8 cellular contexts compared by ENCODE assay signal in genomic region chr5:43066231-43066798, GRCh38. TPM values are rescaled to one million over a fixed set of nuclear protein-coding genes. Genes with fewer than 3 reads are reported as not detected.
DNase-seq lines count a peak whose midpoint lies in the region; ATAC-seq and TF ChIP-seq lines count a peak whose summit lies in the region.

No MANE protein-coding gene starts in this region.

- H3K27me3 ChIP-seq in CD4-positive, alpha-beta memory T cell (ENCODE audit: insufficient read depth, low read length) = no peaks in the 10 kb centered on the region
- H3K27me3 ChIP-seq in RWPE2 (ENCODE audit: insufficient read depth, poor library complexity, severe bottlenecking) = no peaks in the 10 kb centered on the region

- ATAC-seq in GM21360 (IDR thresholded peaks at IDR 0.05; ENCODE audit: unreplicated experiment) = peak; percentile 33
- ATAC-seq in RWPE2 (ENCODE audit: low read depth) = peak; percentile 36

- peaks cover 0 to 5% (median under 1%) of the 10 kb centered on the region in 8 donors for H3K9me3 Mint-ChIP-seq in CD4-positive, alpha-beta memory T cell
- H3K9me3 Mint-ChIP-seq in activated naive CD4-positive, alpha-beta T cell treated with anti-CD3 and anti-CD28 coated beads, Interleukin-2, amount 10 ng/mL, durations not matched to agents 7 days and 5 days = no peaks in the 10 kb centered on the region

- H3K36me3 ChIP-seq in CD4-positive, alpha-beta memory T cell (ENCODE audit: insufficient read depth, low read length) = peaks cover 6% of the 10 kb centered on the region
- H3K36me3 ChIP-seq in RWPE2 (ENCODE audit: low read depth) = peaks cover 14% of the 10 kb centered on the region

- H3K4me3 Mint-ChIP-seq in CD4-positive, alpha-beta memory T cell = peak overlapping the region; percentile 97 to 100 (median 98)
- peak overlapping the region; percentile 97 for H3K4me3 Mint-ChIP-seq in activated naive CD4-positive, alpha-beta T cell treated with anti-CD3 and anti-CD28 coated beads, Interleukin-2, amount 10 ng/mL, durations not matched to agents 7 days and 5 days

- peaks cover 31 to 59% (median 42%) of the 10 kb centered on the region in 4 donors for H3K4me1 Mint-ChIP-seq in CD4-positive, alpha-beta memory T cell
- H3K4me1 Mint-ChIP-seq in activated naive CD4-positive, alpha-beta T cell treated with anti-CD3 and anti-CD28 coated beads, Interleukin-2, amount 10 ng/mL, durations not matched to agents 7 days and 5 days = peaks cover 53% of the 10 kb centered on the region

- peak; percentile 78 to 87 (median 85) for DNase-seq in CD4-positive, alpha-beta memory T cell
- DNase-seq in HuH-7.5 (ENCODE audit: low spot score) = peak; percentile 41
- peak; percentile 77 for DNase-seq in RWPE2 (ENCODE audit: low spot score)
- DNase-seq in activated naive CD4-positive, alpha-beta T cell treated with anti-CD3 and anti-CD28 coated beads, Interleukin-2, amount 10 ng/mL, durations not matched to agents 7 days and 5 days = peak; percentile 81
- peak; percentile 72 for DNase-seq in glomerular visceral epithelial cell (ENCODE audit: extremely low spot score)
- DNase-seq in occipital lobe (lab: John Stamatoyannopoulos, UW) = peak; percentile 74

- H3K27ac ChIP-seq in CD4-positive, alpha-beta memory T cell (ENCODE audit: low read depth, low read length) = peak overlapping the region; percentile 94
- H3K27ac ChIP-seq in RWPE2 (ENCODE audit: poor library complexity, severe bottlenecking) (peak overlapping the region; percentile 88), temporal lobe (ENCODE audit: low read depth, low read length) (peak overlapping the region; percentile 98)

- POLR2A ChIA-PET in CD4-positive, alpha-beta memory T cell (lab: Charles Lee; ENCODE audit: partially characterized antibody) = interaction anchor here (0.7 to 10.9 kb wide), 21 partner anchors 13 to 1162 kb away, joined by 3 to 689 read pairs (median 20); partner anchors contain the start of genes ANXA2R, FBXO4, HMGCS1 and RIMOC1

- intact Hi-C loops in CD4-positive, alpha-beta memory T cell (cut with micrococcal nuclease) = loop anchor here (1.0 to 5.0 kb wide), 5 partner anchors 39 to 1164 kb away; partner anchors contain the start of genes HMGCS1, PAIP1 and RIMOC1

- peak overlapping the region; percentile 97 to 99 for H3K4me3 ChIP-seq in CD4-positive, alpha-beta memory T cell (ENCODE audit: low read length in 2 of 2)
- peak overlapping the region; percentile 67 for H3K4me3 ChIP-seq in RWPE2 (ENCODE audit: severe bottlenecking)

- H3K36me3 Mint-ChIP-seq in CD4-positive, alpha-beta memory T cell = peaks cover 17 to 60% of the 10 kb centered on the region in 2 donors
- peaks cover 39% of the 10 kb centered on the region for H3K36me3 Mint-ChIP-seq in activated naive CD4-positive, alpha-beta T cell treated with anti-CD3 and anti-CD28 coated beads, Interleukin-2, amount 10 ng/mL, durations not matched to agents 7 days and 5 days

- TF ChIP-seq CTCF in RWPE2 (IDR thresholded peaks at IDR 0.05; ENCODE audit: poor library complexity, severe bottlenecking) = no peak

- H3K4me1 ChIP-seq in CD4-positive, alpha-beta memory T cell (ENCODE audit: insufficient read depth, low read length) = peaks cover 46% of the 10 kb centered on the region
- peaks cover 14% of the 10 kb centered on the region for H3K4me1 ChIP-seq in RWPE2 (ENCODE audit: insufficient read depth, poor library complexity, severe bottlenecking)

- no peaks in the 10 kb centered on the region for H3K27me3 Mint-ChIP-seq in CD4-positive, alpha-beta memory T cell
- H3K27me3 Mint-ChIP-seq in activated naive CD4-positive, alpha-beta T cell treated with anti-CD3 and anti-CD28 coated beads, Interleukin-2, amount 10 ng/mL, durations not matched to agents 7 days and 5 days = peaks cover 4% of the 10 kb centered on the region

- no peaks in the 10 kb centered on the region for H3K9me3 ChIP-seq in CD4-positive, alpha-beta memory T cell (ENCODE audit: control insufficient read depth in 1 of 2, low read length in 2 of 2)
- H3K9me3 ChIP-seq in RWPE2 (ENCODE audit: severe bottlenecking) = no peaks in the 10 kb centered on the region

- CTCF ChIA-PET in CD4-positive, alpha-beta memory T cell (lab: Charles Lee; ENCODE audit: partially characterized antibody) = interaction anchor here (0.8 to 5.6 kb wide), 18 partner anchors 20 to 323 kb away, joined by 3 to 80 read pairs (median 8); partner anchors contain the start of genes ANXA2R and ZNF131
- CTCF ChIA-PET in activated naive CD4-positive, alpha-beta T cell treated with anti-CD3 and anti-CD28 coated beads, Interleukin-2, amount 10 ng/mL, durations not matched to agents 7 days and 5 days (lab: Charles Lee) = interaction anchor here (0.7 to 3.5 kb wide), 5 partner anchors 24 to 74 kb away, joined by 3 to 35 read pairs (median 7); no protein-coding TSS in a partner anchor

- H3K27ac Mint-ChIP-seq in CD4-positive, alpha-beta memory T cell = peak overlapping the region; percentile 98 to 100 (median 99)
- H3K27ac Mint-ChIP-seq in activated naive CD4-positive, alpha-beta T cell treated with anti-CD3 and anti-CD28 coated beads, Interleukin-2, amount 10 ng/mL, durations not matched to agents 7 days and 5 days = peak overlapping the region; percentile 100

RNA-seq across cellular contexts. Expression of gene ANXA2R, which starts 26.2 kb away (rescaled TPM):
- total RNA-seq in CD4-positive, alpha-beta memory T cell = 10 to 100 TPM; 43.4 to 47.8 TPM
- 10 to 100 TPM; 35.8 to 47.0 TPM for polyA plus RNA-seq in CD4-positive, alpha-beta memory T cell
- total RNA-seq in occipital lobe (0.31 TPM), temporal lobe (0.49 TPM)

RNA-seq across cellular contexts. Expression of gene ZNF131, which starts 54.4 kb away (rescaled TPM):
- 10 to 100 TPM; 76.5 to 86.9 TPM for total RNA-seq in CD4-positive, alpha-beta memory T cell
- polyA plus RNA-seq in CD4-positive, alpha-beta memory T cell = 10 to 100 TPM; 67.4 to 68.7 TPM
- total RNA-seq in occipital lobe (93.3 TPM), temporal lobe (53.1 TPM)

Comparison
In these comparisons a context has a peak if more than half of its experiments do, and no peak if none do; other contexts are left out.
1. Peak in every context shown above with its lines: DNase-seq, ATAC-seq, H3K4me3 ChIP-seq and H3K27ac ChIP-seq.
2. RNA of gene ANXA2R, which starts 26.2 kb away (total RNA-seq): 43.4 to 47.8 TPM in CD4-positive, alpha-beta memory T cell; 0.49 TPM in temporal lobe (single experiment) and 0.31 TPM in occipital lobe (single experiment); every median in the first group is over 10 times any median in the second.